23 cellular contexts compared by ENCODE assay signal in genomic region chr4:119894650-119895208, GRCh38.
DNase-seq lines count a peak whose midpoint lies in the region; ATAC-seq and TF ChIP-seq lines count a peak whose summit lies in the region.
"Had no signal": no experiment of that assay in that cellular context is flagged by ENCODE, and none has a peak within 500 bp of the region (broad histone marks: within the 10 kb centered on the region; RNA-seq: fewer than 3 reads in every experiment).

No MANE protein-coding gene starts in this region.

- H3K79me2 ChIP-seq in PC-3 (ENCODE audit: low read length), result no peaks in the 10 kb centered on the region

- H3K4ac ChIP-seq in IMR-90 (ENCODE audit: low read depth, low read length), result no peak overlapping the region

- H3K14ac ChIP-seq in IMR-90 (replicated peaks; ENCODE audit: low read depth, low read length), result no peak overlapping the region

- peaks cover 4% of the 10 kb centered on the region; the same call in 1 of the 2 replicates for H3K4me1 ChIP-seq in IMR-90 (ENCODE audit: control insufficient read depth, insufficient read depth, low read length)
- no peaks in the 10 kb centered on the region; the same call in 1 of the 2 replicates for H3K4me1 ChIP-seq in PC-3 (ENCODE audit: insufficient read depth, low read length)
- H3K4me1 ChIP-seq in gastroesophageal sphincter, result peaks cover 0 to 26% (median 0%) of the 10 kb centered on the region in 3 donors
- no peaks in the 10 kb centered on the region for H3K4me1 ChIP-seq in stomach smooth muscle (ENCODE audit: control insufficient read depth, insufficient read depth, low read length)
- H3K4me1 ChIP-seq in HAP-1, result no peaks in the 10 kb centered on the region

- H3K9me3 ChIP-seq in IMR-90 (ENCODE audit: control insufficient read depth, insufficient read depth, low read length) (no peaks in the 10 kb centered on the region), PC-3 (ENCODE audit: low read length) (no peaks in the 10 kb centered on the region), gastroesophageal sphincter (no peaks in the 10 kb centered on the region), stomach smooth muscle (ENCODE audit: control insufficient read depth in 2 of 2, low read length in 2 of 2) (no peaks in the 10 kb centered on the region), HAP-1 (no peaks in the 10 kb centered on the region)

- CTCF ChIA-PET in IMR-90 (lab: Yijun Ruan, JAX), result no interaction called here
- CTCF ChIA-PET in PC-3 (lab: Charles Lee), result no interaction called here

- no peak overlapping the region for H2AFZ ChIP-seq in IMR-90 (replicated peaks; ENCODE audit: low read length, poor library complexity)
- H2AFZ ChIP-seq in PC-3 (ENCODE audit: low read length), result no peak overlapping the region

- ATAC-seq in IMR-90 (ENCODE audit: low read depth) (peak; percentile 69), PC-3 (peak; percentile 55; the same call in 1 of the 2 replicates), gastroesophageal sphincter (peak; percentile 76)
- ATAC-seq in natural killer cell treated with Interleukin-12 subunit alpha and Interleukin-12 subunit beta and Interleukin-15 and Interleukin-18, amount 100 ng/mL, for 72 hours, result no peak
- ATAC-seq: SK-N-SH treated with all-trans-retinoic acid at 6 μM for 48 hours, T-cell had no signal

- peaks cover 3% of the 10 kb centered on the region for H3K9me3 Mint-ChIP-seq in natural killer cell treated with Interleukin-12 subunit alpha and Interleukin-12 subunit beta and Interleukin-15 and Interleukin-18, amount 100 ng/mL, for 72 hours
- H3K9me3 Mint-ChIP-seq: HFFc6 had no signal

- in situ Hi-C loops in IMR-90 (cut with MboI; ENCODE audit: low sequenced_read_pairs) (no loop called here), HAP-1 (cut with MboI; ENCODE audit: low sequenced_read_pairs) (no loop called here)

- H3K36me3 Mint-ChIP-seq in natural killer cell treated with Interleukin-12 subunit alpha and Interleukin-12 subunit beta and Interleukin-15 and Interleukin-18, amount 100 ng/mL, for 72 hours, result no peaks in the 10 kb centered on the region
- H3K36me3 Mint-ChIP-seq: CD14-positive monocyte, T-cell had no signal

- H2BK120ac ChIP-seq in IMR-90 (ENCODE audit: low read depth, low read length), result no peak overlapping the region

- H4K20me1 ChIP-seq in IMR-90 (ENCODE audit: insufficient read depth, low read length) (no peaks in the 10 kb centered on the region), PC-3 (ENCODE audit: low read length) (no peaks in the 10 kb centered on the region)

- H3K4me2 ChIP-seq in IMR-90 (ENCODE audit: low read depth, low read length) (0 out of 2 replicates have a peak overlapping the region, but pooled peaks have one; percentile 14), PC-3 (ENCODE audit: low read length) (no peak overlapping the region)

- H3K56ac ChIP-seq in IMR-90 (ENCODE audit: extremely low read depth, insufficient read depth, low read length), result no peak overlapping the region

- H3K36me3 ChIP-seq in IMR-90 (ENCODE audit: control insufficient read depth, insufficient read depth, low read length) (no peaks in the 10 kb centered on the region), PC-3 (ENCODE audit: low read depth, low read length) (no peaks in the 10 kb centered on the region), gastroesophageal sphincter (no peaks in the 10 kb centered on the region), stomach smooth muscle (ENCODE audit: control insufficient read depth in 2 of 2, insufficient read depth in 2 of 2, low read length in 2 of 2) (no peaks in the 10 kb centered on the region), HAP-1 (replicated peaks) (no peaks in the 10 kb centered on the region)

- POLR2A ChIA-PET in IMR-90 (lab: Charles Lee; ENCODE audit: unreplicated experiment) (no interaction called here), PC-3 (lab: Charles Lee; ENCODE audit: unreplicated experiment) (no interaction called here)

- H3K79me1 ChIP-seq in IMR-90 (ENCODE audit: low read depth in 1 of 2, low read length in 2 of 2), result no peaks in the 10 kb centered on the region

- H4K91ac ChIP-seq in IMR-90 (ENCODE audit: insufficient read depth, low read depth, low read length), result no peak overlapping the region

- H3K9me2 ChIP-seq in PC-3 (replicated peaks; ENCODE audit: low read length), result no peaks in the 10 kb centered on the region

- dilution Hi-C loops in IMR-90 (cut with HindIII; ENCODE audit: low sequenced_read_pairs, unreplicated experiment), result no loop called here

- no peak overlapping the region for H4K5ac ChIP-seq in IMR-90 (ENCODE audit: low read depth, low read length)

- no peak overlapping the region for H4K8ac ChIP-seq in IMR-90 (ENCODE audit: low read depth in 2 of 2, low read length in 2 of 2)

- H3K18ac ChIP-seq in IMR-90 (ENCODE audit: low read depth, low read length), result peak overlapping the region; percentile 38; the same call in 1 of the 2 replicates

- H3K27ac Mint-ChIP-seq in natural killer cell treated with Interleukin-12 subunit alpha and Interleukin-12 subunit beta and Interleukin-15 and Interleukin-18, amount 100 ng/mL, for 72 hours, result no peak overlapping the region
- H3K27ac Mint-ChIP-seq: CD14-positive monocyte, HFFc6, T-cell had no signal

- H2BK15ac ChIP-seq in IMR-90 (ENCODE audit: low read depth, low read length), result no peak overlapping the region; the same call in 2 of the 3 replicates

- TF ChIP-seq CTCF in IMR-90 (conservative IDR thresholded peaks at IDR 0.05; ENCODE audit: low read depth, low read length) (no peak), PC-3 (conservative IDR thresholded peaks at IDR 0.05; ENCODE audit: low read depth, low read length) (no peak), gastroesophageal sphincter (IDR thresholded peaks at IDR 0.05) (no peak)

- H3K27me3 Mint-ChIP-seq in natural killer cell treated with Interleukin-12 subunit alpha and Interleukin-12 subunit beta and Interleukin-15 and Interleukin-18, amount 100 ng/mL, for 72 hours, result no peaks in the 10 kb centered on the region
- H3K27me3 Mint-ChIP-seq: T-cell had no signal

- peak; percentile 25 for DNase-seq in IMR-90
- no peak for DNase-seq in PC-3
- DNase-seq in natural killer cell treated with Interleukin-12 subunit alpha and Interleukin-12 subunit beta and Interleukin-15 and Interleukin-18, amount 100 ng/mL, for 72 hours (ENCODE audit: low spot score), result no peak
- no peak for DNase-seq in HAP-1 (ENCODE audit: low spot score in 2 of 2)
- DNase-seq in RKO (ENCODE audit: low spot score), result no peak
- DNase-seq: DMS53, EL, GF-D8, H7, HFFc6, KG1, NCI-H1092 treated with DMSO at 0.1 percent for 48 hours, NCI-H1436 treated with DMSO at 0.1 percent for 48 hours, NCI-H1930, NCI-H2171 treated with DMSO at 0.1 percent for 48 hours, NCI-H446, NCI-H526 treated with DMSO at 0.1 percent for 48 hours, SIG-M5, T-cell had no signal

- H3K27me3 ChIP-seq in IMR-90 (ENCODE audit: control insufficient read depth, insufficient read depth, low read length), result no peaks in the 10 kb centered on the region
- no peaks in the 10 kb centered on the region; the same call in 1 of the 2 replicates for H3K27me3 ChIP-seq in PC-3 (ENCODE audit: low read length)
- H3K27me3 ChIP-seq in gastroesophageal sphincter, result no peaks in the 10 kb centered on the region
- no peaks in the 10 kb centered on the region for H3K27me3 ChIP-seq in stomach smooth muscle (ENCODE audit: control insufficient read depth in 1 of 2, insufficient read depth in 2 of 2, low read length in 2 of 2)
- H3K27me3 ChIP-seq in HAP-1 (ENCODE audit: low read depth), result no peaks in the 10 kb centered on the region; the same call in 1 of the 2 replicates

- intact Hi-C loops in IMR-90 (cut with micrococcal nuclease), result no loop called here
- intact Hi-C loops in PC-3 (cut with micrococcal nuclease), result no loop called here

- H2BK20ac ChIP-seq in IMR-90 (ENCODE audit: low read depth, low read length), result no peak overlapping the region

- H3F3A ChIP-seq in PC-3 (ENCODE audit: low read length, unreplicated experiment), result no peaks in the 10 kb centered on the region

- WGBS in IMR-90 (ENCODE audit: extremely low coverage in 2 of 2, insufficient read length in 1 of 2), 2 experiments, result no CpG with 5 or more reads among the region's 3 CpGs
- WGBS in gastroesophageal sphincter (ENCODE audit: low coverage in 1 of 2), 2 donors, result 15 to 18% methylated on average over 3 of the region's 3 CpGs

- no peaks in the 10 kb centered on the region for H3K9me1 ChIP-seq in IMR-90 (ENCODE audit: insufficient read depth, low read length)

- H2AK5ac ChIP-seq in IMR-90 (ENCODE audit: low read depth, low read length), result no peak overlapping the region

- H2AK9ac ChIP-seq in IMR-90 (replicated peaks; ENCODE audit: low read depth, low read length, poor library complexity), result no peak overlapping the region

- H3K4me1 Mint-ChIP-seq in natural killer cell treated with Interleukin-12 subunit alpha and Interleukin-12 subunit beta and Interleukin-15 and Interleukin-18, amount 100 ng/mL, for 72 hours (ENCODE audit: low read depth in 2 of 2), result no peaks in the 10 kb centered on the region
- H3K4me1 Mint-ChIP-seq: CD14-positive monocyte, T-cell had no signal

- H3K4me3 ChIP-seq in IMR-90 (ENCODE audit: insufficient read depth, low read depth, low read length) (no peak overlapping the region), PC-3 (ENCODE audit: low read length) (no peak overlapping the region), gastroesophageal sphincter (no peak overlapping the region), stomach smooth muscle (ENCODE audit: low read length in 2 of 2) (no peak overlapping the region), HAP-1 (no peak overlapping the region)

- H3K23ac ChIP-seq in IMR-90 (ENCODE audit: low read depth, low read length), result no peak overlapping the region

- TF ChIP-seq POLR2A in IMR-90 (IDR thresholded peaks at IDR 0.05; ENCODE audit: low read depth, low read length) (no peak), gastroesophageal sphincter (IDR thresholded peaks at IDR 0.05) (no peak)

- peak overlapping the region; percentile 80; the same call in 1 of the 2 replicates for H3K27ac ChIP-seq in IMR-90 (ENCODE audit: insufficient read depth, low read length)
- H3K27ac ChIP-seq in PC-3 (ENCODE audit: low read length), result no peak overlapping the region
- peak overlapping the region; percentile 50 to 65 (median 61) for H3K27ac ChIP-seq in gastroesophageal sphincter
- peak overlapping the region; percentile 1 for H3K27ac ChIP-seq in stomach smooth muscle (ENCODE audit: low read length)

- H3K4me3 Mint-ChIP-seq in natural killer cell treated with Interleukin-12 subunit alpha and Interleukin-12 subunit beta and Interleukin-15 and Interleukin-18, amount 100 ng/mL, for 72 hours, result no peak overlapping the region
- H3K4me3 Mint-ChIP-seq: CD14-positive monocyte, HFFc6, T-cell had no signal

- H3K9ac ChIP-seq in IMR-90 (ENCODE audit: low read depth, low read length), result no peak overlapping the region
- no peak overlapping the region for H3K9ac ChIP-seq in PC-3 (ENCODE audit: low read length)
- H3K9ac ChIP-seq in stomach smooth muscle (ENCODE audit: low read length in 2 of 2), result no peak overlapping the region

- no peak for TF ChIP-seq RAD21 in IMR-90 (IDR thresholded peaks at IDR 0.05; ENCODE audit: low read length)

- H2BK5ac ChIP-seq in IMR-90 (ENCODE audit: low read depth, low read length, poor library complexity, severe bottlenecking), result no peak overlapping the region

- no TSS peak for BruUV-seq in IMR-90 (replicated peaks; lab: Mats Ljungman, UMichigan)
- no TSS peak for BruUV-seq in PC-3 (replicated peaks; lab: Mats Ljungman, UMichigan)

- peak; percentile 30 for TF ChIP-seq EP300 in gastroesophageal sphincter (IDR thresholded peaks at IDR 0.05)

Comparison
In these comparisons a context has a peak if more than half of its experiments do, and no peak if none do; other contexts are left out.
1. ATAC-seq: peak in IMR-90 (single experiment), PC-3 (single experiment) and gastroesophageal sphincter (single experiment); none in natural killer cell treated with Interleukin-12 subunit alpha and Interleukin-12 subunit beta and Interleukin-15 and Interleukin-18, amount 100 ng/mL, for 72 hours (0 of 2).